In genomic region chr19:53576941-53577653, GRCh38 we compare ENCODE assay signal across 20 cellular contexts. TPM values are rescaled to one million over a fixed set of nuclear protein-coding genes. Genes with fewer than 3 reads are reported as not detected.
"Had no signal": no experiment of that assay in that cellular context is flagged by ENCODE, and none has a peak within 500 bp of the region (broad histone marks: within the 10 kb centered on the region; RNA-seq: fewer than 3 reads in every experiment).

No MANE protein-coding gene starts in this region.

- H3K27ac Mint-ChIP-seq: activated naive CD8-positive, alpha-beta T cell treated with anti-CD3 and anti-CD28 coated beads for 36 hours; activated T-helper 2 cell treated with anti-CD3 and anti-CD28 coated beads, Interferon-gamma antibody, Interleukin-2, Interleukin-4, amounts not matched to agents 10 μg/mL and 5 μg/mL and 100 μg/mL, durations not matched to agents 14 hours and 24 hours and 36 hours; nephron progenitor cell; T-helper 2 cell treated with Interferon-gamma antibody and Interleukin-4, amounts not matched to agents 5 μg/mL and 100 μg/mL, for 36 hours had no signal

- H3K27me3 Mint-ChIP-seq: activated naive CD8-positive, alpha-beta T cell treated with anti-CD3 and anti-CD28 coated beads for 36 hours had no signal

- H3K4me1 Mint-ChIP-seq: activated naive CD8-positive, alpha-beta T cell treated with anti-CD3 and anti-CD28 coated beads for 36 hours had no signal

- H3K27ac ChIP-seq: breast epithelium, dorsolateral prefrontal cortex, esophagus squamous epithelium, sigmoid colon, uterus had no signal

- H3K27me3 ChIP-seq: breast epithelium, dorsolateral prefrontal cortex, esophagus squamous epithelium, sigmoid colon, uterus had no signal

- ATAC-seq: stimulated activated naive CD8-positive, alpha-beta T cell treated with anti-CD3 and anti-CD28 coated beads, Interleukin-15, Interleukin-2, amounts not matched to agents 100 U/mL and 50 U/mL, for 24 hours had no signal

- FAIRE-seq: endometrium had no signal

- H3K4me3 Mint-ChIP-seq: activated naive CD8-positive, alpha-beta T cell treated with anti-CD3 and anti-CD28 coated beads for 36 hours; nephron progenitor cell; T-helper 2 cell treated with Interferon-gamma antibody and Interleukin-4, amounts not matched to agents 5 μg/mL and 100 μg/mL, for 36 hours had no signal

- H3K4me1 ChIP-seq: breast epithelium, esophagus squamous epithelium, sigmoid colon, uterus had no signal

- H3K4me3 ChIP-seq: breast epithelium, dorsolateral prefrontal cortex, sigmoid colon, uterus had no signal

- DNase-seq: activated CD4-positive, alpha-beta T cell treated with anti-CD3 and anti-CD28 coated beads, Interleukin-2, amount 50 U/mL, for 1 hour; activated naive CD8-positive, alpha-beta T cell treated with anti-CD3 and anti-CD28 coated beads for 36 hours; anterior cingulate cortex; dorsolateral prefrontal cortex; esophagus squamous epithelium; foreskin fibroblast; glutamatergic neuron; nephron progenitor cell; sigmoid colon; stimulated activated naive CD8-positive, alpha-beta T cell treated with anti-CD3 and anti-CD28 coated beads, Interleukin-15, Interleukin-2, amounts not matched to agents 100 U/mL and 50 U/mL, for 24 hours; uterus had no signal

- H3K36me3 ChIP-seq: uterus had no signal

RNA-seq across cellular contexts. Expression of gene DPRX, which starts 54.7 kb away (rescaled TPM):
- total RNA-seq: activated CD8-positive, alpha-beta memory T cell treated with anti-CD3 and anti-CD28 coated beads for 36 hours; activated naive CD8-positive, alpha-beta T cell treated with anti-CD3 and anti-CD28 coated beads for 36 hours; activated T-helper 2 cell treated with anti-CD3 and anti-CD28 coated beads, Interferon-gamma antibody, Interleukin-2, Interleukin-4, amounts not matched to agents 10 μg/mL and 5 μg/mL and 100 μg/mL, durations not matched to agents 14 hours and 24 hours and 36 hours; breast epithelium; chondrocyte; esophagus squamous epithelium; lung microvascular endothelial cell; omental fat pad; pulmonary artery endothelial cell; sigmoid colon; uterus had no signal
- polyA plus RNA-seq: sigmoid colon had no signal
